ENCODE assay signal across 1 cellular context in the genomic region with DNA sequence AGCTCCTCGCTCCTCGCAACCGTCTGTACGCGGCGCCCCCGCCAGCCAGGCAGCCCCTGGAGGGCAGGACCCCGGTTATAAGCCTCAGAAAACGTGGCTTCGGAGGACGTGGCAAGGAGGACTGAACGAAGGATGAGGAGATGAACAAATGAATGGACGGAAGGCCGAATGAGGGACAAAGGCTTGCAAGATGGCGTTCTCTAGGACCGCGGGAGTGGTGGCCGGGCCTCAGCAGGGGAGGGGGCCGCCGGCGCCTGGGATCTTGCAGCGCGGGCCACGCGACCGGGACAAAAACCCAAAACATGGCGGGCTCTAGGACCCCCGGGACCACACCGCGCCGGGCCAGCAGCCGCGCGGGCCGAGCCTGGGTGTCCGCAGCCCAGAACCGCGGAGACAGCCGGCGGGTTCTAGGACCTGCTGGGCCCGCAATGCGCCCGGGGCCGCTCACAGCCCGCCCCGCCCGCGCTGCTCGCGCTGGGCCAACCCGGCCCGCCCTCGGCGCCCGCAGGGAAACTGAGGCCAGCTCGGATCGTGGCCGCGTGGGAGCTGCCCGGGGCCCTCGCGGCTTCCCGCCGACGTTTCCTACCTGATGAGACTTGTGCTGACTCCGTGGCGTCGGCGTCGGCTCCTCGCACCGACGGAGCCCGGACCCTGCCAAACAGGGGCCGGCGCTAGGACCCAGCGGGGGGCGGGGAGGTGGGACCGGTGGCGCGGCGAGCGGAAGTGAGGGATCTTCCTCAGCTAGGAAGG.
TF ChIP-seq lines count a peak whose summit lies in the region.

No MANE protein-coding gene starts in this region.

TF ChIP-seq in HepG2, 621 proteins besides CTCF, POLR2A, EP300 and RAD21 (continued from another document and continues in another):
- TF ChIP-seq, protein P1, sequence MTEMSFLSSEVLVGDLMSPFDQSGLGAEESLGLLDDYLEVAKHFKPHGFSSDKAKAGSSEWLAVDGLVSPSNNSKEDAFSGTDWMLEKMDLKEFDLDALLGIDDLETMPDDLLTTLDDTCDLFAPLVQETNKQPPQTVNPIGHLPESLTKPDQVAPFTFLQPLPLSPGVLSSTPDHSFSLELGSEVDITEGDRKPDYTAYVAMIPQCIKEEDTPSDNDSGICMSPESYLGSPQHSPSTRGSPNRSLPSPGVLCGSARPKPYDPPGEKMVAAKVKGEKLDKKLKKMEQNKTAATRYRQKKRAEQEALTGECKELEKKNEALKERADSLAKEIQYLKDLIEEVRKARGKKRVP (CRISPR knock-in tag; IDR thresholded peaks at IDR 0.05): peak in 1 of 2 experiments; percentile 25; a peak in 1 of 4 replicates
- TF ChIP-seq HHEX (CRISPR knock-in tag; IDR thresholded peaks at IDR 0.05) (0 out of 2 replicates have a peak, but pooled peaks have one; percentile 36), ZNF768 (CRISPR knock-in tag; IDR thresholded peaks at IDR 0.05) (peak; percentile 66), ZNF891 (CRISPR knock-in tag; IDR thresholded peaks at IDR 0.05) (peak; percentile 86; the same call in 1 of the 2 replicates), ZSCAN29 (CRISPR knock-in tag; conservative IDR thresholded peaks at IDR 0.05) (no peak), EZH2 (conservative IDR thresholded peaks at IDR 0.05; ENCODE audit: low read depth, low read length) (no peak), ZKSCAN1 (IDR thresholded peaks at IDR 0.05; ENCODE audit: low read length) (peak; percentile 12; the same call in 1 of the 2 replicates), JARID2 (CRISPR knock-in tag; IDR thresholded peaks at IDR 0.05; ENCODE audit: insufficient replicate concordance) (no peak), NFE2L2 (IDR thresholded peaks at IDR 0.05; ENCODE audit: low read length) (no peak), ZNF678 (CRISPR knock-in tag; IDR thresholded peaks at IDR 0.05) (0 out of 2 replicates have a peak, but pooled peaks have one; percentile 23), ZFX (CRISPR knock-in tag; IDR thresholded peaks at IDR 0.05; ENCODE audit: low read depth) (peak; percentile 85; the same call in 1 of the 2 replicates), DR1 (CRISPR knock-in tag; IDR thresholded peaks at IDR 0.05) (0 out of 2 replicates have a peak, but pooled peaks have one; percentile 21), MIER2 (CRISPR knock-in tag; IDR thresholded peaks at IDR 0.05) (no peak), ZSCAN25 (CRISPR knock-in tag; IDR thresholded peaks at IDR 0.05) (peak; percentile 60; the same call in 1 of the 2 replicates), ZNF577 (CRISPR knock-in tag; IDR thresholded peaks at IDR 0.05; ENCODE audit: borderline replicate concordance, low read depth) (no peak), ZNF24 (IDR thresholded peaks at IDR 0.05) (peak; percentile 93), ZNF574 (CRISPR knock-in tag; IDR thresholded peaks at IDR 0.05) (peak; percentile 73), ZNF788 (CRISPR knock-in tag; IDR thresholded peaks at IDR 0.05; ENCODE audit: borderline replicate concordance) (peak; percentile 88), ZSCAN20 (CRISPR knock-in tag; IDR thresholded peaks at IDR 0.05; ENCODE audit: borderline replicate concordance) (peak; percentile 96), PHF8 (CRISPR knock-in tag; IDR thresholded peaks at IDR 0.05) (peak; percentile 76; the same call in 1 of the 2 replicates), ZNF564 (CRISPR knock-in tag; IDR thresholded peaks at IDR 0.05) (peak; percentile 78; the same call in 1 of the 2 replicates), MIER3 (CRISPR knock-in tag; IDR thresholded peaks at IDR 0.05; ENCODE audit: borderline replicate concordance) (no peak), ZNF121 (CRISPR knock-in tag; IDR thresholded peaks at IDR 0.05) (peak; percentile 100), HMGXB4 (CRISPR knock-in tag; IDR thresholded peaks at IDR 0.05; ENCODE audit: borderline replicate concordance in 1 of 2, low read depth in 1 of 2) (peak; percentile 58 to 85)
- TF ChIP-seq, protein P2, sequence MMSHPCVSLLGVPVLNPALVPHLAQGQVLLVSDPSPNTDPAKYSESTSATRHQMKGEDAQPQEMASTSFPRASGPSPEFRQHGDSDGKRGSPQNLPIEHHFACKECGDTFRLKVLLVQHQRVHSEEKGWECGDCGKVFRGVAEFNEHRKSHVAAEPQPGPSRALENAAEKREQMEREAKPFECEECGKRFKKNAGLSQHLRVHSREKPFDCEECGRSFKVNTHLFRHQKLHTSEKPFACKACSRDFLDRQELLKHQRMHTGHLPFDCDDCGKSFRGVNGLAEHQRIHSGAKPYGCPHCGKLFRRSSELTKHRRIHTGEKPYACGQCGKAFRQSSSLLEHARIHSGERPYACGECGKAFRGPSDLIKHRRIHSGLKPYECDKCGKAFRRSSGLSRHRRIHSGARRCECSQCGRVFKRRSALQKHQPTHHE (CRISPR knock-in tag; IDR thresholded peaks at IDR 0.05; ENCODE audit: borderline replicate concordance): peak; percentile 56; the same call in 1 of the 2 replicates
- TF ChIP-seq, protein P3, sequence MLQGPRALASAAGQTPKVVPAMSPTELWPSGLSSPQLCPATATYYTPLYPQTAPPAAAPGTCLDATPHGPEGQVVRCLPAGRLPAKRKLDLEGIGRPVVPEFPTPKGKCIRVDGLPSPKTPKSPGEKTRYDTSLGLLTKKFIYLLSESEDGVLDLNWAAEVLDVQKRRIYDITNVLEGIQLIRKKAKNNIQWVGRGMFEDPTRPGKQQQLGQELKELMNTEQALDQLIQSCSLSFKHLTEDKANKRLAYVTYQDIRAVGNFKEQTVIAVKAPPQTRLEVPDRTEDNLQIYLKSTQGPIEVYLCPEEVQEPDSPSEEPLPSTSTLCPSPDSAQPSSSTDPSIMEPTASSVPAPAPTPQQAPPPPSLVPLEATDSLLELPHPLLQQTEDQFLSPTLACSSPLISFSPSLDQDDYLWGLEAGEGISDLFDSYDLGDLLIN (CRISPR knock-in tag; IDR thresholded peaks at IDR 0.05; ENCODE audit: borderline replicate concordance): peak; percentile 66; the same call in 1 of the 2 replicates
- TF ChIP-seq, protein P4, sequence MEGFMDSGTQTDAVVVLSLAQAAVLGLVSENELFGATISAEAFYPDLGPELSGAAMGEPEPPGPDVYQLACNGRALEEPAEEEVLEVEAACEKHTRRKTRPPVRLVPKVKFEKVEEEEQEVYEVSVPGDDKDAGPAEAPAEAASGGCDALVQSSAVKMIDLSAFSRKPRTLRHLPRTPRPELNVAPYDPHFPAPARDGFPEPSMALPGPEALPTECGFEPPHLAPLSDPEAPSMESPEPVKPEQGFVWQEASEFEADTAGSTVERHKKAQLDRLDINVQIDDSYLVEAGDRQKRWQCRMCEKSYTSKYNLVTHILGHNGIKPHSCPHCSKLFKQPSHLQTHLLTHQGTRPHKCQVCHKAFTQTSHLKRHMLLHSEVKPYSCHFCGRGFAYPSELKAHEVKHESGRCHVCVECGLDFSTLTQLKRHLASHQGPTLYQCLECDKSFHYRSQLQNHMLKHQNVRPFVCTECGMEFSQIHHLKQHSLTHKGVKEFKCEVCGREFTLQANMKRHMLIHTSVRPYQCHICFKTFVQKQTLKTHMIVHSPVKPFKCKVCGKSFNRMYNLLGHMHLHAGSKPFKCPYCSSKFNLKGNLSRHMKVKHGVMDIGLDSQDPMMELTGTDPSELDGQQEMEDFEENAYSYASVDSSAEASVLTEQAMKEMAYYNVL (CRISPR knock-in tag; IDR thresholded peaks at IDR 0.05; ENCODE audit: borderline replicate concordance): peak; percentile 68; the same call in 1 of the 2 replicates
- TF ChIP-seq, protein P5, sequence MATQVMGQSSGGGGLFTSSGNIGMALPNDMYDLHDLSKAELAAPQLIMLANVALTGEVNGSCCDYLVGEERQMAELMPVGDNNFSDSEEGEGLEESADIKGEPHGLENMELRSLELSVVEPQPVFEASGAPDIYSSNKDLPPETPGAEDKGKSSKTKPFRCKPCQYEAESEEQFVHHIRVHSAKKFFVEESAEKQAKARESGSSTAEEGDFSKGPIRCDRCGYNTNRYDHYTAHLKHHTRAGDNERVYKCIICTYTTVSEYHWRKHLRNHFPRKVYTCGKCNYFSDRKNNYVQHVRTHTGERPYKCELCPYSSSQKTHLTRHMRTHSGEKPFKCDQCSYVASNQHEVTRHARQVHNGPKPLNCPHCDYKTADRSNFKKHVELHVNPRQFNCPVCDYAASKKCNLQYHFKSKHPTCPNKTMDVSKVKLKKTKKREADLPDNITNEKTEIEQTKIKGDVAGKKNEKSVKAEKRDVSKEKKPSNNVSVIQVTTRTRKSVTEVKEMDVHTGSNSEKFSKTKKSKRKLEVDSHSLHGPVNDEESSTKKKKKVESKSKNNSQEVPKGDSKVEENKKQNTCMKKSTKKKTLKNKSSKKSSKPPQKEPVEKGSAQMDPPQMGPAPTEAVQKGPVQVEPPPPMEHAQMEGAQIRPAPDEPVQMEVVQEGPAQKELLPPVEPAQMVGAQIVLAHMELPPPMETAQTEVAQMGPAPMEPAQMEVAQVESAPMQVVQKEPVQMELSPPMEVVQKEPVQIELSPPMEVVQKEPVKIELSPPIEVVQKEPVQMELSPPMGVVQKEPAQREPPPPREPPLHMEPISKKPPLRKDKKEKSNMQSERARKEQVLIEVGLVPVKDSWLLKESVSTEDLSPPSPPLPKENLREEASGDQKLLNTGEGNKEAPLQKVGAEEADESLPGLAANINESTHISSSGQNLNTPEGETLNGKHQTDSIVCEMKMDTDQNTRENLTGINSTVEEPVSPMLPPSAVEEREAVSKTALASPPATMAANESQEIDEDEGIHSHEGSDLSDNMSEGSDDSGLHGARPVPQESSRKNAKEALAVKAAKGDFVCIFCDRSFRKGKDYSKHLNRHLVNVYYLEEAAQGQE (IDR thresholded peaks at IDR 0.05; ENCODE audit: borderline replicate concordance in 1 of 2, low read depth in 1 of 2, low read length in 2 of 2): peak in 1 of 2 experiments; percentile 51; a peak in 1 of 4 replicates
- TF ChIP-seq, protein P6, sequence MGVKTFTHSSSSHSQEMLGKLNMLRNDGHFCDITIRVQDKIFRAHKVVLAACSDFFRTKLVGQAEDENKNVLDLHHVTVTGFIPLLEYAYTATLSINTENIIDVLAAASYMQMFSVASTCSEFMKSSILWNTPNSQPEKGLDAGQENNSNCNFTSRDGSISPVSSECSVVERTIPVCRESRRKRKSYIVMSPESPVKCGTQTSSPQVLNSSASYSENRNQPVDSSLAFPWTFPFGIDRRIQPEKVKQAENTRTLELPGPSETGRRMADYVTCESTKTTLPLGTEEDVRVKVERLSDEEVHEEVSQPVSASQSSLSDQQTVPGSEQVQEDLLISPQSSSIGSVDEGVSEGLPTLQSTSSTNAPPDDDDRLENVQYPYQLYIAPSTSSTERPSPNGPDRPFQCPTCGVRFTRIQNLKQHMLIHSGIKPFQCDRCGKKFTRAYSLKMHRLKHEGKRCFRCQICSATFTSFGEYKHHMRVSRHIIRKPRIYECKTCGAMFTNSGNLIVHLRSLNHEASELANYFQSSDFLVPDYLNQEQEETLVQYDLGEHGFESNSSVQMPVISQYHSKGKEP (CRISPR knock-in tag; IDR thresholded peaks at IDR 0.05): 0 out of 2 replicates have a peak, but pooled peaks have one; percentile 5
- TF ChIP-seq, protein P7, sequence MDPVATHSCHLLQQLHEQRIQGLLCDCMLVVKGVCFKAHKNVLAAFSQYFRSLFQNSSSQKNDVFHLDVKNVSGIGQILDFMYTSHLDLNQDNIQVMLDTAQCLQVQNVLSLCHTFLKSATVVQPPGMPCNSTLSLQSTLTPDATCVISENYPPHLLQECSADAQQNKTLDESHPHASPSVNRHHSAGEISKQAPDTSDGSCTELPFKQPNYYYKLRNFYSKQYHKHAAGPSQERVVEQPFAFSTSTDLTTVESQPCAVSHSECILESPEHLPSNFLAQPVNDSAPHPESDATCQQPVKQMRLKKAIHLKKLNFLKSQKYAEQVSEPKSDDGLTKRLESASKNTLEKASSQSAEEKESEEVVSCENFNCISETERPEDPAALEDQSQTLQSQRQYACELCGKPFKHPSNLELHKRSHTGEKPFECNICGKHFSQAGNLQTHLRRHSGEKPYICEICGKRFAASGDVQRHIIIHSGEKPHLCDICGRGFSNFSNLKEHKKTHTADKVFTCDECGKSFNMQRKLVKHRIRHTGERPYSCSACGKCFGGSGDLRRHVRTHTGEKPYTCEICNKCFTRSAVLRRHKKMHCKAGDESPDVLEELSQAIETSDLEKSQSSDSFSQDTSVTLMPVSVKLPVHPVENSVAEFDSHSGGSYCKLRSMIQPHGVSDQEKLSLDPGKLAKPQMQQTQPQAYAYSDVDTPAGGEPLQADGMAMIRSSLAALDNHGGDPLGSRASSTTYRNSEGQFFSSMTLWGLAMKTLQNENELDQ (CRISPR knock-in tag; IDR thresholded peaks at IDR 0.05; ENCODE audit: borderline replicate concordance): 0 out of 2 replicates have a peak, but pooled peaks have one; percentile 70
- TF ChIP-seq, protein P8, sequence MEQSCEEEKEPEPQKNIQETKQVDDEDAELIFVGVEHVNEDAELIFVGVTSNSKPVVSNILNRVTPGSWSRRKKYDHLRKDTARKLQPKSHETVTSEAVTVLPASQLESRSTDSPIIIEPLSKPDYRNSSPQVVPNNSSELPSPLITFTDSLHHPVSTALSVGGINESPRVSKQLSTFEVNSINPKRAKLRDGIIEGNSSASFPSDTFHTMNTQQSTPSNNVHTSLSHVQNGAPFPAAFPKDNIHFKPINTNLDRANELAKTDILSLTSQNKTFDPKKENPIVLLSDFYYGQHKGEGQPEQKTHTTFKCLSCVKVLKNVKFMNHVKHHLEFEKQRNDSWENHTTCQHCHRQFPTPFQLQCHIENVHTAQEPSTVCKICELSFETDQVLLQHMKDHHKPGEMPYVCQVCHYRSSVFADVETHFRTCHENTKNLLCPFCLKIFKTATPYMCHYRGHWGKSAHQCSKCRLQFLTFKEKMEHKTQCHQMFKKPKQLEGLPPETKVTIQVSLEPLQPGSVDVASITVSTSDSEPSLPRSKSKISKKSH (CRISPR knock-in tag; IDR thresholded peaks at IDR 0.05; ENCODE audit: borderline replicate concordance): peak; percentile 10
